Comparison of ENCODE assay signal across 1 cellular context in genomic region chr5:93596676-93597441, GRCh38.
TF ChIP-seq lines count a peak whose summit lies in the region.

No MANE protein-coding gene starts in this region.

TF ChIP-seq in HEK293, 187 proteins besides CTCF, POLR2A, EP300 and RAD21 (continued from another document and continues in another):
- TF ChIP-seq ZNF169 (tag by site-specific recombination; IDR thresholded peaks at IDR 0.05) = no peak
- no peak; the same call in 1 of the 2 replicates for TF ChIP-seq ZBTB11 (tag by site-specific recombination; conservative IDR thresholded peaks at IDR 0.05; ENCODE audit: low read depth)
- TF ChIP-seq ZNF785 (tag by site-specific recombination; IDR thresholded peaks at IDR 0.05) = no peak
- no peak for TF ChIP-seq ZFP69B (tag by site-specific recombination; IDR thresholded peaks at IDR 0.05)
- TF ChIP-seq ZNF23 (tag by site-specific recombination; IDR thresholded peaks at IDR 0.05; ENCODE audit: borderline replicate concordance) = no peak
- no peak for TF ChIP-seq PRDM6 (tag by site-specific recombination; IDR thresholded peaks at IDR 0.05)
- TF ChIP-seq ZNF677 (tag by site-specific recombination; IDR thresholded peaks at IDR 0.05) = no peak
- no peak for TF ChIP-seq MYNN (tag by site-specific recombination; IDR thresholded peaks at IDR 0.05; ENCODE audit: borderline replicate concordance)
- no peak for TF ChIP-seq ZNF521 (tag by site-specific recombination; IDR thresholded peaks at IDR 0.05)
- peak; percentile 56; the same call in 1 of the 2 replicates for TF ChIP-seq ZNF561 (tag by site-specific recombination; IDR thresholded peaks at IDR 0.05; ENCODE audit: borderline replicate concordance)
- TF ChIP-seq PRDM2 (tag by site-specific recombination; IDR thresholded peaks at IDR 0.05; ENCODE audit: borderline replicate concordance) = no peak
- no peak for TF ChIP-seq ZNF266 (tag by site-specific recombination; IDR thresholded peaks at IDR 0.05; ENCODE audit: low read depth)
- no peak for TF ChIP-seq ZNF148 (tag by site-specific recombination; IDR thresholded peaks at IDR 0.05; ENCODE audit: borderline replicate concordance)
- TF ChIP-seq ZNF76 (tag by site-specific recombination; IDR thresholded peaks at IDR 0.05; ENCODE audit: borderline replicate concordance, low read depth) = no peak
- peak; percentile 97 for TF ChIP-seq KLF1 (tag by site-specific recombination; IDR thresholded peaks at IDR 0.05)
- TF ChIP-seq SP7 (tag by site-specific recombination; IDR thresholded peaks at IDR 0.05) = peak; percentile 30
- no peak for TF ChIP-seq ZBTB10 (tag by site-specific recombination; IDR thresholded peaks at IDR 0.05)
- TF ChIP-seq ZNF707 (tag by site-specific recombination; IDR thresholded peaks at IDR 0.05) = no peak
- no peak for TF ChIP-seq ZNF274 (IDR thresholded peaks at IDR 0.05; ENCODE audit: low read length)
- no peak for TF ChIP-seq ZNF274 (tag by site-specific recombination; IDR thresholded peaks at IDR 0.05; ENCODE audit: borderline replicate concordance)
- TF ChIP-seq ZSCAN16 (tag by site-specific recombination; IDR thresholded peaks at IDR 0.05) = no peak
- TF ChIP-seq ZNF571 (tag by site-specific recombination; IDR thresholded peaks at IDR 0.05) = no peak
- no peak for TF ChIP-seq ZNF362 (tag by site-specific recombination; IDR thresholded peaks at IDR 0.05)
- peak; percentile 80 for TF ChIP-seq GLIS2 (tag by site-specific recombination; IDR thresholded peaks at IDR 0.05)
- TF ChIP-seq ZNF350 (tag by site-specific recombination; IDR thresholded peaks at IDR 0.05) = no peak
- TF ChIP-seq ZNF221 (tag by site-specific recombination; IDR thresholded peaks at IDR 0.05; ENCODE audit: borderline replicate concordance) = no peak
- TF ChIP-seq SALL2 (tag by site-specific recombination; IDR thresholded peaks at IDR 0.05; ENCODE audit: borderline replicate concordance) = no peak
- TF ChIP-seq ZNF654 (tag by site-specific recombination; IDR thresholded peaks at IDR 0.05; ENCODE audit: low read depth) = peak; percentile 16; the same call in 1 of the 2 replicates
- no peak for TF ChIP-seq ZNF398 (tag by site-specific recombination; IDR thresholded peaks at IDR 0.05)
- TF ChIP-seq ZSCAN18 (tag by site-specific recombination; IDR thresholded peaks at IDR 0.05) = no peak
- TF ChIP-seq YY1 (tag by site-specific recombination; IDR thresholded peaks at IDR 0.05) = no peak
- TF ChIP-seq ZNF623 (tag by site-specific recombination; IDR thresholded peaks at IDR 0.05) = no peak
- no peak for TF ChIP-seq ZNF701 (tag by site-specific recombination; IDR thresholded peaks at IDR 0.05)
